ENCODE assay signal across 2 cellular contexts in the genomic region with DNA sequence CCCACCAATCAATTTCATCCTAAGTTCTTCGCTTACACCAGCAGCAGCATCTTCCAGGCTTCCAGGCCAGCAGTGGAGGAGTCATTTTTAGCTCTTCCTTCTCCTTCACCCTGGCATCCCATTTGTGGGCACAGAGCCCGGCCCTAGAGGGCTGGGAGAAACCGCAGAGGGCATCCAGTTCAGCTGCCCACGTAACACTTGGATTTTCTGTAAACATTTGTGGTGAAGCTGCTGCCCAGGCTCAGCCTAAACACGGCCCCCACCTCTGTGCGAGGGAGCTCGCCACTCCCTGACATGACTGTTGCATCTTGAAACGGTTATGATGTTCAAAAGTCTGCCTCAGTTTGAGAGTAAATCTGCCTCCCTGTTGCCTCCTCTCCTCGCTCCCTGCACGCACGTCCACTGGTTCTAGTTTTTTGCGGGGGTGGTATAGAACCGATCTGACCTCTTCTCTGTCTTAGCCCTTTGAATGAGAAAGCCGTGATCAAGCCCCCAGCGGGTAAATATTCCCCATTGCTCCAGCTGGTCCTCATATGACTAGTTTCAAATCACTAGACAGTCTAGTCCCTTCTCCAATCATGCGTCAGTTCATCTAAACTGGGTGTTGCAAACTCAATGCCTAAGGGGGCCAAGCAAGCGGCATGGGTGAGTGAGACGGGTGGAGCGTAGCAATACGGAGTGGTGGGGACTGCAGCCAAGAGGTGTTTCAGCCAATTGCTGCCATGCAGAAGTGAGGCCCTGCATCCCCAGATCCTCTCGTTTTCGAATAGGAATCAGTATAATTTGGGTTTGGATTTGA.
TF ChIP-seq lines count a peak whose summit lies in the region.

No MANE protein-coding gene starts in this region.

TF ChIP-seq in IMR-90, 13 proteins besides CTCF, POLR2A, EP300 and RAD21:
- TF ChIP-seq CHD1 (IDR thresholded peaks at IDR 0.05; ENCODE audit: low read depth, low read length): no peak
- TF ChIP-seq, protein P1, sequence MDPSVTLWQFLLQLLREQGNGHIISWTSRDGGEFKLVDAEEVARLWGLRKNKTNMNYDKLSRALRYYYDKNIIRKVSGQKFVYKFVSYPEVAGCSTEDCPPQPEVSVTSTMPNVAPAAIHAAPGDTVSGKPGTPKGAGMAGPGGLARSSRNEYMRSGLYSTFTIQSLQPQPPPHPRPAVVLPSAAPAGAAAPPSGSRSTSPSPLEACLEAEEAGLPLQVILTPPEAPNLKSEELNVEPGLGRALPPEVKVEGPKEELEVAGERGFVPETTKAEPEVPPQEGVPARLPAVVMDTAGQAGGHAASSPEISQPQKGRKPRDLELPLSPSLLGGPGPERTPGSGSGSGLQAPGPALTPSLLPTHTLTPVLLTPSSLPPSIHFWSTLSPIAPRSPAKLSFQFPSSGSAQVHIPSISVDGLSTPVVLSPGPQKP (IDR thresholded peaks at IDR 0.05; ENCODE audit: borderline replicate concordance, low read depth, low read length): no peak
- no peak for TF ChIP-seq RFX5 (IDR thresholded peaks at IDR 0.05; ENCODE audit: low read depth, low read length)
- TF ChIP-seq MAFK (IDR thresholded peaks at IDR 0.05; ENCODE audit: low read depth, low read length): no peak
- peak; percentile 47 for TF ChIP-seq RCOR1 (IDR thresholded peaks at IDR 0.05; ENCODE audit: insufficient replicate concordance, low read length)
- TF ChIP-seq NFE2L2 (IDR thresholded peaks at IDR 0.05; ENCODE audit: low read depth, low read length): no peak
- no peak for TF ChIP-seq CEBPB (IDR thresholded peaks at IDR 0.05; ENCODE audit: low read depth, low read length)
- TF ChIP-seq, protein P2, sequence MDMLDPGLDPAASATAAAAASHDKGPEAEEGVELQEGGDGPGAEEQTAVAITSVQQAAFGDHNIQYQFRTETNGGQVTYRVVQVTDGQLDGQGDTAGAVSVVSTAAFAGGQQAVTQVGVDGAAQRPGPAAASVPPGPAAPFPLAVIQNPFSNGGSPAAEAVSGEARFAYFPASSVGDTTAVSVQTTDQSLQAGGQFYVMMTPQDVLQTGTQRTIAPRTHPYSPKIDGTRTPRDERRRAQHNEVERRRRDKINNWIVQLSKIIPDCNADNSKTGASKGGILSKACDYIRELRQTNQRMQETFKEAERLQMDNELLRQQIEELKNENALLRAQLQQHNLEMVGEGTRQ (IDR thresholded peaks at IDR 0.05; ENCODE audit: low read depth, low read length): no peak
- TF ChIP-seq SMC3 (IDR thresholded peaks at IDR 0.05; ENCODE audit: low read depth, low read length): no peak
- peak; percentile 92 for TF ChIP-seq MAZ (IDR thresholded peaks at IDR 0.05; ENCODE audit: borderline replicate concordance, low read depth, low read length)

TF ChIP-seq in K562, 482 proteins besides CTCF, POLR2A, EP300 and RAD21:
- TF ChIP-seq, protein P3, sequence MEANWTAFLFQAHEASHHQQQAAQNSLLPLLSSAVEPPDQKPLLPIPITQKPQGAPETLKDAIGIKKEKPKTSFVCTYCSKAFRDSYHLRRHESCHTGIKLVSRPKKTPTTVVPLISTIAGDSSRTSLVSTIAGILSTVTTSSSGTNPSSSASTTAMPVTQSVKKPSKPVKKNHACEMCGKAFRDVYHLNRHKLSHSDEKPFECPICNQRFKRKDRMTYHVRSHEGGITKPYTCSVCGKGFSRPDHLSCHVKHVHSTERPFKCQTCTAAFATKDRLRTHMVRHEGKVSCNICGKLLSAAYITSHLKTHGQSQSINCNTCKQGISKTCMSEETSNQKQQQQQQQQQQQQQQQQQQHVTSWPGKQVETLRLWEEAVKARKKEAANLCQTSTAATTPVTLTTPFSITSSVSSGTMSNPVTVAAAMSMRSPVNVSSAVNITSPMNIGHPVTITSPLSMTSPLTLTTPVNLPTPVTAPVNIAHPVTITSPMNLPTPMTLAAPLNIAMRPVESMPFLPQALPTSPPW (CRISPR knock-in tag; IDR thresholded peaks at IDR 0.05): peak; percentile 14; the same call in 1 of the 2 replicates
- TF ChIP-seq MYBL2 (IDR thresholded peaks at IDR 0.05; ENCODE audit: low read depth) (peak; percentile 51; the same call in 1 of the 2 replicates), MYBL2 (CRISPR knock-in tag; IDR thresholded peaks at IDR 0.05; ENCODE audit: borderline replicate concordance) (no peak), RCOR1 (IDR thresholded peaks at IDR 0.05; ENCODE audit: borderline replicate concordance in 1 of 2, low read depth in 2 of 2, low read length in 2 of 2) (0 out of 4 replicates have a peak, but pooled peaks of 1 of the 2 experiments have one; percentile 10), EGR1 (conservative IDR thresholded peaks at IDR 0.05) (peak; percentile 80)
- TF ChIP-seq, protein P4, sequence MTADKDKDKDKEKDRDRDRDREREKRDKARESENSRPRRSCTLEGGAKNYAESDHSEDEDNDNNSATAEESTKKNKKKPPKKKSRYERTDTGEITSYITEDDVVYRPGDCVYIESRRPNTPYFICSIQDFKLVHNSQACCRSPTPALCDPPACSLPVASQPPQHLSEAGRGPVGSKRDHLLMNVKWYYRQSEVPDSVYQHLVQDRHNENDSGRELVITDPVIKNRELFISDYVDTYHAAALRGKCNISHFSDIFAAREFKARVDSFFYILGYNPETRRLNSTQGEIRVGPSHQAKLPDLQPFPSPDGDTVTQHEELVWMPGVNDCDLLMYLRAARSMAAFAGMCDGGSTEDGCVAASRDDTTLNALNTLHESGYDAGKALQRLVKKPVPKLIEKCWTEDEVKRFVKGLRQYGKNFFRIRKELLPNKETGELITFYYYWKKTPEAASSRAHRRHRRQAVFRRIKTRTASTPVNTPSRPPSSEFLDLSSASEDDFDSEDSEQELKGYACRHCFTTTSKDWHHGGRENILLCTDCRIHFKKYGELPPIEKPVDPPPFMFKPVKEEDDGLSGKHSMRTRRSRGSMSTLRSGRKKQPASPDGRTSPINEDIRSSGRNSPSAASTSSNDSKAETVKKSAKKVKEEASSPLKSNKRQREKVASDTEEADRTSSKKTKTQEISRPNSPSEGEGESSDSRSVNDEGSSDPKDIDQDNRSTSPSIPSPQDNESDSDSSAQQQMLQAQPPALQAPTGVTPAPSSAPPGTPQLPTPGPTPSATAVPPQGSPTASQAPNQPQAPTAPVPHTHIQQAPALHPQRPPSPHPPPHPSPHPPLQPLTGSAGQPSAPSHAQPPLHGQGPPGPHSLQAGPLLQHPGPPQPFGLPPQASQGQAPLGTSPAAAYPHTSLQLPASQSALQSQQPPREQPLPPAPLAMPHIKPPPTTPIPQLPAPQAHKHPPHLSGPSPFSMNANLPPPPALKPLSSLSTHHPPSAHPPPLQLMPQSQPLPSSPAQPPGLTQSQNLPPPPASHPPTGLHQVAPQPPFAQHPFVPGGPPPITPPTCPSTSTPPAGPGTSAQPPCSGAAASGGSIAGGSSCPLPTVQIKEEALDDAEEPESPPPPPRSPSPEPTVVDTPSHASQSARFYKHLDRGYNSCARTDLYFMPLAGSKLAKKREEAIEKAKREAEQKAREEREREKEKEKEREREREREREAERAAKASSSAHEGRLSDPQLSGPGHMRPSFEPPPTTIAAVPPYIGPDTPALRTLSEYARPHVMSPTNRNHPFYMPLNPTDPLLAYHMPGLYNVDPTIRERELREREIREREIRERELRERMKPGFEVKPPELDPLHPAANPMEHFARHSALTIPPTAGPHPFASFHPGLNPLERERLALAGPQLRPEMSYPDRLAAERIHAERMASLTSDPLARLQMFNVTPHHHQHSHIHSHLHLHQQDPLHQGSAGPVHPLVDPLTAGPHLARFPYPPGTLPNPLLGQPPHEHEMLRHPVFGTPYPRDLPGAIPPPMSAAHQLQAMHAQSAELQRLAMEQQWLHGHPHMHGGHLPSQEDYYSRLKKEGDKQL (CRISPR knock-in tag; IDR thresholded peaks at IDR 0.05; ENCODE audit: borderline replicate concordance): no peak
TF ChIP-seq in K562: peak in this region for 4.
